In genomic region chr1:57064379-57064778, GRCh38 we compare ENCODE assay signal across 5 cellular contexts.
"Had no signal": no experiment of that assay in that cellular context is flagged by ENCODE, and none has a peak within 500 bp of the region (broad histone marks: within the 10 kb centered on the region; RNA-seq: fewer than 3 reads in every experiment).

No MANE protein-coding gene starts in this region.

- H2AFZ ChIP-seq: GM23338 had no signal

- H3K9me3 Mint-ChIP-seq: GM23338, H9, IgD-negative memory B cell had no signal

- H3K4me3 Mint-ChIP-seq: GM23338, H9, IgD-negative memory B cell had no signal

- H3K36me3 Mint-ChIP-seq: IgD-negative memory B cell had no signal

- H3K4me3 ChIP-seq: GM23338 had no signal

- H3K27ac Mint-ChIP-seq: GM23338, H9, IgD-negative memory B cell had no signal

- ATAC-seq: GM23338 had no signal

- H3K4me2 ChIP-seq: GM23338 had no signal

- H3K4me1 Mint-ChIP-seq: IgD-negative memory B cell had no signal

- DNase-seq: H9, HCEC 1CT, KBM-7 had no signal
